1 cellular context compared by ENCODE assay signal in genomic region chr13:52809310-52809769, GRCh38.
TF ChIP-seq lines count a peak whose summit lies in the region.

No MANE protein-coding gene starts in this region.

TF ChIP-seq in HepG2, 621 proteins besides CTCF, POLR2A, EP300 and RAD21 (continued from another document and continues in another):
- TF ChIP-seq ZBTB40 (IDR thresholded peaks at IDR 0.05) (no peak), ZBTB40 (CRISPR knock-in tag; IDR thresholded peaks at IDR 0.05) (no peak), ZNF34 (CRISPR knock-in tag; IDR thresholded peaks at IDR 0.05; ENCODE audit: borderline replicate concordance) (no peak), GPBP1L1 (CRISPR knock-in tag; IDR thresholded peaks at IDR 0.05) (no peak), DR1 (CRISPR knock-in tag; IDR thresholded peaks at IDR 0.05) (no peak), ARID5B (CRISPR knock-in tag; IDR thresholded peaks at IDR 0.05) (peak; percentile 57), MAFF (IDR thresholded peaks at IDR 0.05; ENCODE audit: low read depth, low read length) (peak; percentile 40; the same call in 1 of the 2 replicates), ZNF562 (CRISPR knock-in tag; IDR thresholded peaks at IDR 0.05; ENCODE audit: borderline replicate concordance) (no peak), SP140L (CRISPR knock-in tag; IDR thresholded peaks at IDR 0.05; ENCODE audit: borderline replicate concordance) (no peak), SAP130 (CRISPR knock-in tag; IDR thresholded peaks at IDR 0.05; ENCODE audit: low read depth) (no peak), ZNF20 (CRISPR knock-in tag; IDR thresholded peaks at IDR 0.05) (no peak), ZNF552 (CRISPR knock-in tag; IDR thresholded peaks at IDR 0.05; ENCODE audit: borderline replicate concordance) (no peak), CC2D1A (CRISPR knock-in tag; IDR thresholded peaks at IDR 0.05) (no peak), TEAD3 (CRISPR knock-in tag; optimal IDR thresholded peaks at IDR 0.05; ENCODE audit: borderline replicate concordance) (peak; percentile 37), PRPF4 (IDR thresholded peaks at IDR 0.05; ENCODE audit: low read depth, low read length, poor library complexity, severe bottlenecking) (no peak), ZNF362 (CRISPR knock-in tag; IDR thresholded peaks at IDR 0.05; ENCODE audit: borderline replicate concordance) (no peak), SYNCRIP (IDR thresholded peaks at IDR 0.05; ENCODE audit: insufficient read depth, low read depth, low read length) (no peak), PHB2 (IDR thresholded peaks at IDR 0.05; ENCODE audit: partially characterized antibody) (no peak), CEBPB (IDR thresholded peaks at IDR 0.05; ENCODE audit: borderline replicate concordance, low read depth, low read length) (peak; percentile 52; the same call in 1 of the 2 replicates), TEAD2 (CRISPR knock-in tag; IDR thresholded peaks at IDR 0.05) (no peak), ZNF138 (CRISPR knock-in tag; IDR thresholded peaks at IDR 0.05; ENCODE audit: low read depth) (no peak), HNF4A (CRISPR knock-in tag; IDR thresholded peaks at IDR 0.05) (no peak), ATRX (CRISPR knock-in tag; IDR thresholded peaks at IDR 0.05; ENCODE audit: borderline replicate concordance) (no peak), ZBTB20 (CRISPR knock-in tag; IDR thresholded peaks at IDR 0.05; ENCODE audit: borderline replicate concordance, low read depth) (no peak), THAP11 (CRISPR knock-in tag; IDR thresholded peaks at IDR 0.05) (peak; percentile 30; the same call in 1 of the 2 replicates)
- TF ChIP-seq, protein P1, sequence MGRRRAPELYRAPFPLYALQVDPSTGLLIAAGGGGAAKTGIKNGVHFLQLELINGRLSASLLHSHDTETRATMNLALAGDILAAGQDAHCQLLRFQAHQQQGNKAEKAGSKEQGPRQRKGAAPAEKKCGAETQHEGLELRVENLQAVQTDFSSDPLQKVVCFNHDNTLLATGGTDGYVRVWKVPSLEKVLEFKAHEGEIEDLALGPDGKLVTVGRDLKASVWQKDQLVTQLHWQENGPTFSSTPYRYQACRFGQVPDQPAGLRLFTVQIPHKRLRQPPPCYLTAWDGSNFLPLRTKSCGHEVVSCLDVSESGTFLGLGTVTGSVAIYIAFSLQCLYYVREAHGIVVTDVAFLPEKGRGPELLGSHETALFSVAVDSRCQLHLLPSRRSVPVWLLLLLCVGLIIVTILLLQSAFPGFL (CRISPR knock-in tag; IDR thresholded peaks at IDR 0.05): no peak
- TF ChIP-seq, protein P2, sequence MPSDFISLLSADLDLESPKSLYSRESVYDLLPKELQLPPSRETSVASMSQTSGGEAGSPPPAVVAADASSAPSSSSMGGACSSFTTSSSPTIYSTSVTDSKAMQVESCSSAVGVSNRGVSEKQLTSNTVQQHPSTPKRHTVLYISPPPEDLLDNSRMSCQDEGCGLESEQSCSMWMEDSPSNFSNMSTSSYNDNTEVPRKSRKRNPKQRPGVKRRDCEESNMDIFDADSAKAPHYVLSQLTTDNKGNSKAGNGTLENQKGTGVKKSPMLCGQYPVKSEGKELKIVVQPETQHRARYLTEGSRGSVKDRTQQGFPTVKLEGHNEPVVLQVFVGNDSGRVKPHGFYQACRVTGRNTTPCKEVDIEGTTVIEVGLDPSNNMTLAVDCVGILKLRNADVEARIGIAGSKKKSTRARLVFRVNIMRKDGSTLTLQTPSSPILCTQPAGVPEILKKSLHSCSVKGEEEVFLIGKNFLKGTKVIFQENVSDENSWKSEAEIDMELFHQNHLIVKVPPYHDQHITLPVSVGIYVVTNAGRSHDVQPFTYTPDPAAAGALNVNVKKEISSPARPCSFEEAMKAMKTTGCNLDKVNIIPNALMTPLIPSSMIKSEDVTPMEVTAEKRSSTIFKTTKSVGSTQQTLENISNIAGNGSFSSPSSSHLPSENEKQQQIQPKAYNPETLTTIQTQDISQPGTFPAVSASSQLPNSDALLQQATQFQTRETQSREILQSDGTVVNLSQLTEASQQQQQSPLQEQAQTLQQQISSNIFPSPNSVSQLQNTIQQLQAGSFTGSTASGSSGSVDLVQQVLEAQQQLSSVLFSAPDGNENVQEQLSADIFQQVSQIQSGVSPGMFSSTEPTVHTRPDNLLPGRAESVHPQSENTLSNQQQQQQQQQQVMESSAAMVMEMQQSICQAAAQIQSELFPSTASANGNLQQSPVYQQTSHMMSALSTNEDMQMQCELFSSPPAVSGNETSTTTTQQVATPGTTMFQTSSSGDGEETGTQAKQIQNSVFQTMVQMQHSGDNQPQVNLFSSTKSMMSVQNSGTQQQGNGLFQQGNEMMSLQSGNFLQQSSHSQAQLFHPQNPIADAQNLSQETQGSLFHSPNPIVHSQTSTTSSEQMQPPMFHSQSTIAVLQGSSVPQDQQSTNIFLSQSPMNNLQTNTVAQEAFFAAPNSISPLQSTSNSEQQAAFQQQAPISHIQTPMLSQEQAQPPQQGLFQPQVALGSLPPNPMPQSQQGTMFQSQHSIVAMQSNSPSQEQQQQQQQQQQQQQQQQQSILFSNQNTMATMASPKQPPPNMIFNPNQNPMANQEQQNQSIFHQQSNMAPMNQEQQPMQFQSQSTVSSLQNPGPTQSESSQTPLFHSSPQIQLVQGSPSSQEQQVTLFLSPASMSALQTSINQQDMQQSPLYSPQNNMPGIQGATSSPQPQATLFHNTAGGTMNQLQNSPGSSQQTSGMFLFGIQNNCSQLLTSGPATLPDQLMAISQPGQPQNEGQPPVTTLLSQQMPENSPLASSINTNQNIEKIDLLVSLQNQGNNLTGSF (CRISPR knock-in tag; IDR thresholded peaks at IDR 0.05): no peak
- TF ChIP-seq, protein P3, sequence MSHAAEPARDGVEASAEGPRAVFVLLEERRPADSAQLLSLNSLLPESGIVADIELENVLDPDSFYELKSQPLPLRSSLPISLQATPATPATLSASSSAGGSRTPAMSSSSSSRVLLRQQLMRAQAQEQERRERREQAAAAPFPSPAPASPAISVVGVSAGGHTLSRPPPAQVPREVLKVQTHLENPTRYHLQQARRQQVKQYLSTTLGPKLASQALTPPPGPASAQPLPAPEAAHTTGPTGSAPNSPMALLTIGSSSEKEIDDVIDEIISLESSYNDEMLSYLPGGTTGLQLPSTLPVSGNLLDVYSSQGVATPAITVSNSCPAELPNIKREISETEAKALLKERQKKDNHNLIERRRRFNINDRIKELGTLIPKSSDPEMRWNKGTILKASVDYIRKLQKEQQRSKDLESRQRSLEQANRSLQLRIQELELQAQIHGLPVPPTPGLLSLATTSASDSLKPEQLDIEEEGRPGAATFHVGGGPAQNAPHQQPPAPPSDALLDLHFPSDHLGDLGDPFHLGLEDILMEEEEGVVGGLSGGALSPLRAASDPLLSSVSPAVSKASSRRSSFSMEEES (CRISPR knock-in tag; IDR thresholded peaks at IDR 0.05): no peak
